Comparison of ENCODE assay signal across 24 cellular contexts in genomic region chr13:77543711-77544110, GRCh38. TPM values are rescaled to one million over a fixed set of nuclear protein-coding genes. Genes with fewer than 3 reads are reported as not detected.
"Had no signal": no experiment of that assay in that cellular context is flagged by ENCODE, and none has a peak within 500 bp of the region (broad histone marks: within the 10 kb centered on the region; RNA-seq: fewer than 3 reads in every experiment).

No MANE protein-coding gene starts in this region.

- H3K4me3 Mint-ChIP-seq: endodermal cell; naive thymus-derived CD4-positive, alpha-beta T cell had no signal

- H3K9me3 ChIP-seq: colonic mucosa, gastrocnemius medialis, heart right ventricle, right atrium auricular region, stomach, tibial artery, upper lobe of right lung, vagina had no signal

- ATAC-seq: naive thymus-derived CD4-positive, alpha-beta T cell had no signal

- H3K27ac ChIP-seq: colonic mucosa, gastrocnemius medialis, heart right ventricle, right atrium auricular region, stomach, tibial artery, upper lobe of right lung, vagina had no signal

- H3K27me3 ChIP-seq: colonic mucosa, gastrocnemius medialis, right atrium auricular region, stomach, tibial artery, upper lobe of right lung, vagina had no signal

- H3K9me3 Mint-ChIP-seq: naive thymus-derived CD4-positive, alpha-beta T cell had no signal

- H3K36me3 ChIP-seq: colonic mucosa, gastrocnemius medialis, heart right ventricle, right atrium auricular region, stomach, tibial artery, upper lobe of right lung, vagina had no signal

- DNase-seq: effector CD4-positive, alpha-beta T cell; endodermal cell; kidney glomerular epithelial cell; mesendoderm; naive thymus-derived CD4-positive, alpha-beta T cell; small intestine; stimulated activated CD4-positive, alpha-beta T cell treated with anti-CD3 and anti-CD28 coated beads, Interleukin-12 subunit alpha, Interleukin-12 subunit beta, amount 100 ng/mL, for 4 hours; stimulated activated naive CD4-positive, alpha-beta T cell; upper lobe of right lung had no signal

- H3K4me1 ChIP-seq: colonic mucosa had no signal

- H3K4me3 ChIP-seq: colonic mucosa, gastrocnemius medialis, heart right ventricle, right atrium auricular region, stomach, tibial artery, upper lobe of right lung, vagina had no signal

- H3K27ac Mint-ChIP-seq: endodermal cell; naive thymus-derived CD4-positive, alpha-beta T cell had no signal

- FAIRE-seq: endothelial cell of umbilical vein, islet of Langerhans, small intestine had no signal

- H3K36me3 Mint-ChIP-seq: naive thymus-derived CD4-positive, alpha-beta T cell had no signal

RNA-seq across cellular contexts. Expression of gene SCEL, which starts 8.2 kb away (rescaled TPM):
- total RNA-seq: dermis microvascular lymphatic vessel endothelial cell; endothelial cell of umbilical vein; fibroblast of lung; gastrocnemius medialis; liver; lung microvascular endothelial cell; mononuclear cell; naive thymus-derived CD4-positive, alpha-beta T cell; osteocyte had no signal
- polyA plus RNA-seq: endothelial cell of umbilical vein; fibroblast of lung; naive thymus-derived CD4-positive, alpha-beta T cell had no signal
